Comparison of ENCODE assay signal across 25 cellular contexts in the genomic region with DNA sequence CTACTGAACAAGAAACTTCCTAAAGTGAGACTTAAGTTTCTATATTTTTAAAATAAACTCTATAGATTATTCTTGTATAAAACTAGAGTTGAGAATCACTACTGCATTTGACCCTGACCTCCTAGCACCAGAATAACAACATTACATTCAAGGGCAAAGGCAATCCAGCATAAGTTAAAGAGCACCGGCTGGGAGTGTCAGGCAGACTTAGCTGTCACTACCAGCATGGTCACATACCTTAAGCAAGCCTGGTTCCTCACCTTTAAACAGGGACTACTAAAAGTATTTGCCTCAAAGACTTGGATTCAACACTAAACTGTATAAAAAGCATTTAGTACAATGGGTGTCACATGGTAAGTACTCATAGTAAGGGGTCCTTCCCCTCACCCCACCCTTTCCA.
"Had no signal": no experiment of that assay in that cellular context is flagged by ENCODE, and none has a peak within 500 bp of the region (broad histone marks: within the 10 kb centered on the region; RNA-seq: fewer than 3 reads in every experiment).

No MANE protein-coding gene starts in this region.

- H3K4me3 ChIP-seq: esophagus squamous epithelium, gastroesophageal sphincter, heart right ventricle had no signal

- H3K9me3 ChIP-seq: esophagus squamous epithelium, gastroesophageal sphincter, heart right ventricle had no signal

- H3K4me1 Mint-ChIP-seq: activated CD4-positive, alpha-beta T cell treated with anti-CD3 and anti-CD28 coated beads for 36 hours; activated CD8-positive, alpha-beta memory T cell treated with anti-CD3 and anti-CD28 coated beads, Interleukin-2, amount 10 ng/mL, durations not matched to agents 7 days and 5 days; activated naive CD8-positive, alpha-beta T cell treated with anti-CD3 and anti-CD28 coated beads, Interleukin-2, amount 10 ng/mL, durations not matched to agents 7 days and 5 days had no signal

- H3K27ac ChIP-seq: brain microvascular endothelial cell, esophagus squamous epithelium, gastroesophageal sphincter, heart right ventricle had no signal

- H3K27me3 ChIP-seq: brain microvascular endothelial cell, esophagus squamous epithelium, gastroesophageal sphincter, heart right ventricle had no signal

- DNase-seq: activated CD4-positive, alpha-beta memory T cell treated with anti-CD3 and anti-CD28 coated beads for 36 hours; activated CD4-positive, alpha-beta T cell treated with anti-CD3 and anti-CD28 coated beads for 36 hours; activated CD4-positive, alpha-beta T cell treated with anti-CD3 and anti-CD28 coated beads, Interleukin-2, amount 10 ng/mL, durations not matched to agents 24 days and 14 days; activated CD4-positive, CD25-positive, alpha-beta regulatory T cell; activated CD4-positive, CD25-positive, alpha-beta regulatory T cell treated with anti-CD3 and anti-CD28 coated beads, Interleukin-2, amount 50 U/mL, for 72 hours; activated CD8-positive, alpha-beta memory T cell treated with anti-CD3 and anti-CD28 coated beads, Interleukin-2, amount 10 ng/mL, durations not matched to agents 7 days and 5 days; activated CD8-positive, alpha-beta memory T cell treated with anti-CD3 and anti-CD28 coated beads, Interleukin-2, amount 50 U/mL, for 4 hours; activated CD8-positive, alpha-beta T cell treated with anti-CD3 and anti-CD28 coated beads, Interleukin-2, amount 10 ng/mL, durations not matched to agents 7 days and 5 days; activated effector memory CD4-positive, alpha-beta T cell treated with anti-CD3 and anti-CD28 coated beads, Interleukin-2, amount 50 U/mL, for 16 hours; activated naive CD4-positive, alpha-beta T cell treated with anti-CD3 and anti-CD28 coated beads for 36 hours; activated naive CD8-positive, alpha-beta T cell treated with anti-CD3 and anti-CD28 coated beads, Interleukin-2, amount 10 ng/mL, durations not matched to agents 7 days and 5 days; activated T-cell treated with anti-CD3 and anti-CD28 coated beads, Interleukin-2, amount 50 U/mL, for 1 hour; activated T-cell treated with anti-CD3 and anti-CD28 coated beads, Interleukin-2, amount 50 U/mL, for 48 hours; cortex of kidney; effector CD4-positive, alpha-beta T cell; effector memory CD8-positive, alpha-beta T cell; esophagus squamous epithelium; foreskin melanocyte; T-helper 2 cell had no signal

- H3K27ac Mint-ChIP-seq: activated CD4-positive, alpha-beta memory T cell treated with anti-CD3 and anti-CD28 coated beads for 36 hours; activated CD4-positive, alpha-beta T cell treated with anti-CD3 and anti-CD28 coated beads for 36 hours; activated CD4-positive, alpha-beta T cell treated with anti-CD3 and anti-CD28 coated beads, Interleukin-2, amount 10 ng/mL, durations not matched to agents 24 days and 14 days; activated CD8-positive, alpha-beta memory T cell treated with anti-CD3 and anti-CD28 coated beads, Interleukin-2, amount 10 ng/mL, durations not matched to agents 7 days and 5 days; activated CD8-positive, alpha-beta T cell treated with anti-CD3 and anti-CD28 coated beads, Interleukin-2, amount 10 ng/mL, durations not matched to agents 7 days and 5 days; activated naive CD4-positive, alpha-beta T cell treated with anti-CD3 and anti-CD28 coated beads for 36 hours; activated naive CD8-positive, alpha-beta T cell treated with anti-CD3 and anti-CD28 coated beads, Interleukin-2, amount 10 ng/mL, durations not matched to agents 7 days and 5 days; activated T-helper 1 cell treated with anti-CD3 and anti-CD28 coated beads, Interleukin-12 subunit alpha, Interleukin-12 subunit beta, Interleukin-2, Interleukin-4 antibody, amounts not matched to agents 30 ng/mL and 10 ng/mL and 1 ng/mL, durations not matched to agents 14 hours and 24 hours and 36 hours; activated T-helper 2 cell treated with anti-CD3 and anti-CD28 coated beads, Interferon-gamma antibody, Interleukin-2, Interleukin-4, amounts not matched to agents 10 μg/mL and 5 μg/mL and 100 μg/mL, durations not matched to agents 14 hours and 24 hours and 36 hours; effector memory CD8-positive, alpha-beta T cell had no signal

- H3K9me3 Mint-ChIP-seq: activated CD4-positive, alpha-beta memory T cell treated with anti-CD3 and anti-CD28 coated beads for 36 hours; activated CD4-positive, alpha-beta T cell treated with anti-CD3 and anti-CD28 coated beads, Interleukin-2, amount 10 ng/mL, durations not matched to agents 24 days and 14 days; activated naive CD4-positive, alpha-beta T cell treated with anti-CD3 and anti-CD28 coated beads for 36 hours; activated naive CD4-positive, alpha-beta T cell treated with anti-CD3 and anti-CD28 coated beads, Interleukin-2, amount 50 U/mL, for 72 hours; activated naive CD8-positive, alpha-beta T cell treated with anti-CD3 and anti-CD28 coated beads, Interleukin-2, amount 10 ng/mL, durations not matched to agents 7 days and 5 days; activated T-helper 1 cell treated with anti-CD3 and anti-CD28 coated beads, Interleukin-12 subunit alpha, Interleukin-12 subunit beta, Interleukin-2, Interleukin-4 antibody, amounts not matched to agents 30 ng/mL and 10 ng/mL and 1 ng/mL, durations not matched to agents 14 hours and 24 hours and 36 hours; activated T-helper 2 cell treated with anti-CD3 and anti-CD28 coated beads, Interferon-gamma antibody, Interleukin-2, Interleukin-4, amounts not matched to agents 10 μg/mL and 5 μg/mL and 100 μg/mL, durations not matched to agents 14 hours and 24 hours and 36 hours; effector memory CD8-positive, alpha-beta T cell had no signal

- H3K36me3 Mint-ChIP-seq: activated CD4-positive, alpha-beta memory T cell treated with anti-CD3 and anti-CD28 coated beads for 36 hours; activated CD8-positive, alpha-beta memory T cell treated with anti-CD3 and anti-CD28 coated beads, Interleukin-2, amount 10 ng/mL, durations not matched to agents 7 days and 5 days; activated naive CD4-positive, alpha-beta T cell treated with anti-CD3 and anti-CD28 coated beads, Interleukin-2, amount 50 U/mL, for 72 hours; activated naive CD8-positive, alpha-beta T cell treated with anti-CD3 and anti-CD28 coated beads, Interleukin-2, amount 10 ng/mL, durations not matched to agents 7 days and 5 days had no signal

- H3K27me3 Mint-ChIP-seq: activated CD4-positive, alpha-beta memory T cell treated with anti-CD3 and anti-CD28 coated beads for 36 hours; activated CD4-positive, alpha-beta T cell treated with anti-CD3 and anti-CD28 coated beads for 36 hours; activated CD4-positive, alpha-beta T cell treated with anti-CD3 and anti-CD28 coated beads, Interleukin-2, amount 10 ng/mL, durations not matched to agents 24 days and 14 days; activated CD8-positive, alpha-beta memory T cell treated with anti-CD3 and anti-CD28 coated beads, Interleukin-2, amount 10 ng/mL, durations not matched to agents 7 days and 5 days; activated naive CD8-positive, alpha-beta T cell treated with anti-CD3 and anti-CD28 coated beads, Interleukin-2, amount 10 ng/mL, durations not matched to agents 7 days and 5 days; effector memory CD8-positive, alpha-beta T cell had no signal

- ATAC-seq: activated CD4-positive, alpha-beta T cell treated with anti-CD3 and anti-CD28 coated beads for 36 hours; activated CD8-positive, alpha-beta memory T cell treated with anti-CD3 and anti-CD28 coated beads, Interleukin-2, amount 10 ng/mL, durations not matched to agents 7 days and 5 days; activated CD8-positive, alpha-beta T cell treated with anti-CD3 and anti-CD28 coated beads, Interleukin-2, amount 10 ng/mL, durations not matched to agents 7 days and 5 days; activated naive CD4-positive, alpha-beta T cell treated with anti-CD3 and anti-CD28 coated beads, Interleukin-2, amount 50 U/mL, for 72 hours; effector memory CD8-positive, alpha-beta T cell; gastroesophageal sphincter had no signal

- H3K36me3 ChIP-seq: brain microvascular endothelial cell, esophagus squamous epithelium, gastroesophageal sphincter, heart right ventricle had no signal

- H3K4me3 Mint-ChIP-seq: activated CD4-positive, alpha-beta memory T cell treated with anti-CD3 and anti-CD28 coated beads for 36 hours; activated CD4-positive, alpha-beta T cell treated with anti-CD3 and anti-CD28 coated beads for 36 hours; activated CD4-positive, alpha-beta T cell treated with anti-CD3 and anti-CD28 coated beads, Interleukin-2, amount 10 ng/mL, durations not matched to agents 24 days and 14 days; activated CD8-positive, alpha-beta memory T cell treated with anti-CD3 and anti-CD28 coated beads, Interleukin-2, amount 10 ng/mL, durations not matched to agents 7 days and 5 days; activated CD8-positive, alpha-beta T cell treated with anti-CD3 and anti-CD28 coated beads, Interleukin-2, amount 10 ng/mL, durations not matched to agents 7 days and 5 days; activated naive CD4-positive, alpha-beta T cell treated with anti-CD3 and anti-CD28 coated beads for 36 hours; activated naive CD8-positive, alpha-beta T cell treated with anti-CD3 and anti-CD28 coated beads, Interleukin-2, amount 10 ng/mL, durations not matched to agents 7 days and 5 days; activated T-helper 1 cell treated with anti-CD3 and anti-CD28 coated beads, Interleukin-12 subunit alpha, Interleukin-12 subunit beta, Interleukin-2, Interleukin-4 antibody, amounts not matched to agents 30 ng/mL and 10 ng/mL and 1 ng/mL, durations not matched to agents 14 hours and 24 hours and 36 hours; effector memory CD8-positive, alpha-beta T cell had no signal
